In genomic region chr15:77144492-77145070, GRCh38 we compare ENCODE assay signal across 11 cellular contexts.
DNase-seq lines count a peak whose midpoint lies in the region; ATAC-seq and TF ChIP-seq lines count a peak whose summit lies in the region.
"Had no signal": no experiment of that assay in that cellular context is flagged by ENCODE, and none has a peak within 500 bp of the region (broad histone marks: within the 10 kb centered on the region; RNA-seq: fewer than 3 reads in every experiment).

No MANE protein-coding gene starts in this region.

- peak overlapping the region in 1 of 2 donors; percentile 12 for H3K4me3 ChIP-seq in cardiac fibroblast (replicated peaks in 1 of 2; ENCODE audit: low read depth in 2 of 2, low read length in 2 of 2)
- no peak overlapping the region for H3K4me3 ChIP-seq in mesodermal cell (ENCODE audit: extremely low read depth, insufficient read depth, low read length, poor library complexity, severe bottlenecking)
- H3K4me3 ChIP-seq in mucosa of descending colon: no peak overlapping the region
- H3K4me3 ChIP-seq: BLaER1 treated with 17β-estradiol and CSF1 and Interleukin-3, amounts not matched to agents 10 nM and 100 nM had no signal

- peak; percentile 84 for DNase-seq in A172 (ENCODE audit: low spot score)
- peak; percentile 78 for DNase-seq in HT1080 (ENCODE audit: low read depth)
- DNase-seq in cardiac fibroblast (ENCODE audit: low read depth in 2 of 2): peak; percentile 96
- no peak for DNase-seq in mucosa of descending colon
- DNase-seq in mucosa of gallbladder (ENCODE audit: low spot score): no peak
- DNase-seq: NCI-H1930, T-helper 17 cell had no signal

- intact Hi-C loops in mucosa of descending colon (cut with DNase I, micrococcal nuclease): no loop called here

- H3K4me1 ChIP-seq in mesodermal cell (ENCODE audit: control insufficient read depth, insufficient read depth, low read length, poor library complexity, severe bottlenecking): peaks cover 17% of the 10 kb centered on the region
- H3K4me1 ChIP-seq in mucosa of descending colon (ENCODE audit: low read depth): no peaks in the 10 kb centered on the region

- ATAC-seq in mucosa of descending colon (no peak), HG02938 (IDR thresholded peaks at IDR 0.05; ENCODE audit: unreplicated experiment) (no peak), GM19035 (IDR thresholded peaks at IDR 0.05; ENCODE audit: unreplicated experiment) (no peak)
- ATAC-seq: T-helper 17 cell had no signal

- peak overlapping the region; percentile 83 for H3K27ac ChIP-seq in mesodermal cell (ENCODE audit: low read depth, low read length, severe bottlenecking)
- H3K27ac ChIP-seq: BLaER1 treated with 17β-estradiol and CSF1 and Interleukin-3, amounts not matched to agents 10 nM and 100 nM had no signal

- H3K36me3 ChIP-seq in mesodermal cell (ENCODE audit: control insufficient read depth, insufficient read depth, low read length): peaks cover 17% of the 10 kb centered on the region
- no peaks in the 10 kb centered on the region for H3K36me3 ChIP-seq in mucosa of descending colon (ENCODE audit: low read depth)

- WGBS in mesodermal cell (ENCODE audit: insufficient coverage in 2 of 2), 2 experiments: 85 to 94% methylated on average over 3 of the region's 4 CpGs

- peaks cover 11% of the 10 kb centered on the region for H3K9me3 ChIP-seq in mesodermal cell (ENCODE audit: control insufficient read depth, low read length)
- H3K9me3 ChIP-seq in mucosa of descending colon: peaks cover 9% of the 10 kb centered on the region

- TF ChIP-seq CTCF in cardiac fibroblast (IDR thresholded peaks at IDR 0.05; ENCODE audit: low read depth, low read length) (no peak), mucosa of descending colon (IDR thresholded peaks at IDR 0.05) (no peak)

Comparison
In these comparisons a context has a peak if more than half of its experiments do, and no peak if none do; other contexts are left out.
1. DNase-seq: peak in A172 (single experiment), HT1080 (single experiment) and cardiac fibroblast (2 of 2); none in mucosa of descending colon (0 of 3) and mucosa of gallbladder (single experiment).